Comparison of ENCODE assay signal across 1 cellular context in the genomic region with DNA sequence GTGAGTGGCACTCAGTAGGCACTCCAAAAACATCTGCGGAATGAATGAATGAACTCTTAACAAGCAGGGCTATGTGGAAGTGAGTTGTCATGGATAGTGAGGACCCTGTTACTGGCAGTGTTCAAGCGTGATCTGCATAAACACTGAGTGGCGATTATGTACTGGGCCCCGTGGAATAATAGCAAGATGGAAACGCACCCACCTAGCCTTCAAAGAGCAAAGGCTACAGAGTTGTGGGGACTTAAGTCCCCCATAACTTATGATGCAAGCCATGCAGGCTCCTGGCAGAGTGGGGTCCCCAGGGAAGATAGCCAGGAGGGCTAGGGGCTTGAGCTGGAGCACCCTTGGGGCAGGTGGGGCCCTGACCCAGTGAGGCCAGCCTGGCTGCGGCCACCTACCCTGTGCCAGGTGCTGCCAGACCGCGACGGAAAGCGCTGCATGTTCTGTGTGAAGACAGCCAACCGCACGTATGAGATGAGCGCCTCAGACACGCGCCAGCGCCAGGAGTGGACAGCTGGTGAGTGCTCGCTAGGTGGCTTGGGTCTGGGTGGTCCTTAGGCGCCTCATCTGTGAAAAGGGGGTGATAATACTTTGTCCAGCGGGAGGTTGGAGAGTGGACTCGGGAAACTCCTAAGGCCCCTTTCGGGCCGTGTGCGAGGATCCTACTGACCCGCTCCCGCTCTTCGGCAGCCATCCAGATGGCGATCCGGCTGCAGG.
TF ChIP-seq lines count a peak whose summit lies in the region.

No MANE protein-coding gene starts in this region.

TF ChIP-seq in HepG2, 621 proteins besides CTCF, POLR2A, EP300 and RAD21 (continued from another document and continues in another):
- TF ChIP-seq, protein P1, sequence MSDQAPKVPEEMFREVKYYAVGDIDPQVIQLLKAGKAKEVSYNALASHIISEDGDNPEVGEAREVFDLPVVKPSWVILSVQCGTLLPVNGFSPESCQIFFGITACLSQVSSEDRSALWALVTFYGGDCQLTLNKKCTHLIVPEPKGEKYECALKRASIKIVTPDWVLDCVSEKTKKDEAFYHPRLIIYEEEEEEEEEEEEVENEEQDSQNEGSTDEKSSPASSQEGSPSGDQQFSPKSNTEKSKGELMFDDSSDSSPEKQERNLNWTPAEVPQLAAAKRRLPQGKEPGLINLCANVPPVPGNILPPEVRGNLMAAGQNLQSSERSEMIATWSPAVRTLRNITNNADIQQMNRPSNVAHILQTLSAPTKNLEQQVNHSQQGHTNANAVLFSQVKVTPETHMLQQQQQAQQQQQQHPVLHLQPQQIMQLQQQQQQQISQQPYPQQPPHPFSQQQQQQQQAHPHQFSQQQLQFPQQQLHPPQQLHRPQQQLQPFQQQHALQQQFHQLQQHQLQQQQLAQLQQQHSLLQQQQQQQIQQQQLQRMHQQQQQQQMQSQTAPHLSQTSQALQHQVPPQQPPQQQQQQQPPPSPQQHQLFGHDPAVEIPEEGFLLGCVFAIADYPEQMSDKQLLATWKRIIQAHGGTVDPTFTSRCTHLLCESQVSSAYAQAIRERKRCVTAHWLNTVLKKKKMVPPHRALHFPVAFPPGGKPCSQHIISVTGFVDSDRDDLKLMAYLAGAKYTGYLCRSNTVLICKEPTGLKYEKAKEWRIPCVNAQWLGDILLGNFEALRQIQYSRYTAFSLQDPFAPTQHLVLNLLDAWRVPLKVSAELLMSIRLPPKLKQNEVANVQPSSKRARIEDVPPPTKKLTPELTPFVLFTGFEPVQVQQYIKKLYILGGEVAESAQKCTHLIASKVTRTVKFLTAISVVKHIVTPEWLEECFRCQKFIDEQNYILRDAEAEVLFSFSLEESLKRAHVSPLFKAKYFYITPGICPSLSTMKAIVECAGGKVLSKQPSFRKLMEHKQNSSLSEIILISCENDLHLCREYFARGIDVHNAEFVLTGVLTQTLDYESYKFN (CRISPR knock-in tag; conservative IDR thresholded peaks at IDR 0.05), result no peak
- TF ChIP-seq TGIF2 (CRISPR knock-in tag; IDR thresholded peaks at IDR 0.05) (no peak), ZNF782 (CRISPR knock-in tag; IDR thresholded peaks at IDR 0.05; ENCODE audit: borderline replicate concordance) (peak; percentile 64; the same call in 1 of the 2 replicates), RFXAP (CRISPR knock-in tag; IDR thresholded peaks at IDR 0.05; ENCODE audit: borderline replicate concordance) (no peak), MEIS1 (CRISPR knock-in tag; IDR thresholded peaks at IDR 0.05; ENCODE audit: borderline replicate concordance) (peak; percentile 41; the same call in 1 of the 2 replicates), ZNF260 (CRISPR knock-in tag; IDR thresholded peaks at IDR 0.05; ENCODE audit: borderline replicate concordance, low read depth) (no peak), ARNTL (CRISPR knock-in tag; IDR thresholded peaks at IDR 0.05) (no peak), DR1 (CRISPR knock-in tag; IDR thresholded peaks at IDR 0.05) (no peak), SOX6 (IDR thresholded peaks at IDR 0.05) (no peak), SOX6 (CRISPR knock-in tag; IDR thresholded peaks at IDR 0.05) (peak; percentile 15; the same call in 1 of the 2 replicates), GFI1 (CRISPR knock-in tag; IDR thresholded peaks at IDR 0.05; ENCODE audit: borderline replicate concordance) (0 out of 2 replicates have a peak, but pooled peaks have one; percentile 3), ZNF10 (CRISPR knock-in tag; IDR thresholded peaks at IDR 0.05; ENCODE audit: borderline replicate concordance, low read depth) (no peak), ADNP (CRISPR knock-in tag; IDR thresholded peaks at IDR 0.05) (no peak), ZMYM4 (CRISPR knock-in tag; IDR thresholded peaks at IDR 0.05) (no peak; the same call in 1 of the 2 replicates), HNRNPH1 (optimal IDR thresholded peaks at IDR 0.05; ENCODE audit: low read depth, low read length) (no peak), NR2F6 (IDR thresholded peaks at IDR 0.05) (no peak), NR2F6 (CRISPR knock-in tag; IDR thresholded peaks at IDR 0.05) (no peak), ZNF101 (CRISPR knock-in tag; IDR thresholded peaks at IDR 0.05; ENCODE audit: borderline replicate concordance, low read depth) (no peak), ISL2 (CRISPR knock-in tag; IDR thresholded peaks at IDR 0.05) (no peak), CBFB (CRISPR knock-in tag; IDR thresholded peaks at IDR 0.05) (no peak; the same call in 1 of the 2 replicates), ZNF337 (CRISPR knock-in tag; IDR thresholded peaks at IDR 0.05; ENCODE audit: borderline replicate concordance, low read depth) (no peak), ONECUT2 (CRISPR knock-in tag; IDR thresholded peaks at IDR 0.05) (no peak), TBP (CRISPR knock-in tag; IDR thresholded peaks at IDR 0.05) (no peak), GTF2F1 (IDR thresholded peaks at IDR 0.05; ENCODE audit: low read length) (no peak), ZNF329 (CRISPR knock-in tag; IDR thresholded peaks at IDR 0.05; ENCODE audit: low read depth) (no peak), NFYC (CRISPR knock-in tag; IDR thresholded peaks at IDR 0.05) (no peak), RARA (CRISPR knock-in tag; IDR thresholded peaks at IDR 0.05) (no peak), SYNCRIP (IDR thresholded peaks at IDR 0.05; ENCODE audit: insufficient read depth, low read depth, low read length) (no peak), ZNF335 (CRISPR knock-in tag; IDR thresholded peaks at IDR 0.05) (no peak), SMAD1 (CRISPR knock-in tag; IDR thresholded peaks at IDR 0.05; ENCODE audit: borderline replicate concordance, low read depth) (no peak), ZFP36L1 (CRISPR knock-in tag; IDR thresholded peaks at IDR 0.05) (peak; percentile 80; the same call in 1 of the 2 replicates), ZIK1 (CRISPR knock-in tag; IDR thresholded peaks at IDR 0.05; ENCODE audit: borderline replicate concordance, low read depth) (no peak), HES4 (CRISPR knock-in tag; IDR thresholded peaks at IDR 0.05; ENCODE audit: borderline replicate concordance) (0 out of 2 replicates have a peak, but pooled peaks have one; percentile 10), GLI4 (CRISPR knock-in tag; IDR thresholded peaks at IDR 0.05; ENCODE audit: borderline replicate concordance) (no peak), ZNF383 (CRISPR knock-in tag; IDR thresholded peaks at IDR 0.05; ENCODE audit: borderline replicate concordance) (no peak), ZNF879 (CRISPR knock-in tag; IDR thresholded peaks at IDR 0.05) (no peak; the same call in 1 of the 2 replicates), FOXC1 (CRISPR knock-in tag; IDR thresholded peaks at IDR 0.05; ENCODE audit: borderline replicate concordance) (0 out of 2 replicates have a peak, but pooled peaks have one; percentile 15), CEBPB (IDR thresholded peaks at IDR 0.05; ENCODE audit: borderline replicate concordance, low read depth, low read length) (no peak), ZNF724P (CRISPR knock-in tag; IDR thresholded peaks at IDR 0.05; ENCODE audit: borderline replicate concordance) (peak; percentile 26; the same call in 1 of the 2 replicates), ZNF530 (CRISPR knock-in tag; IDR thresholded peaks at IDR 0.05; ENCODE audit: low read depth) (no peak), CAMTA2 (CRISPR knock-in tag; IDR thresholded peaks at IDR 0.05; ENCODE audit: borderline replicate concordance) (0 out of 2 replicates have a peak, but pooled peaks have one; percentile 92), ZNF138 (CRISPR knock-in tag; IDR thresholded peaks at IDR 0.05; ENCODE audit: low read depth) (peak; percentile 75; the same call in 1 of the 2 replicates), MED8 (CRISPR knock-in tag; IDR thresholded peaks at IDR 0.05; ENCODE audit: insufficient replicate concordance) (no peak), RBAK (CRISPR knock-in tag; IDR thresholded peaks at IDR 0.05) (no peak), ZFP37 (CRISPR knock-in tag; IDR thresholded peaks at IDR 0.05; ENCODE audit: borderline replicate concordance) (no peak), ZNF235 (CRISPR knock-in tag; IDR thresholded peaks at IDR 0.05; ENCODE audit: borderline replicate concordance) (peak; percentile 80; the same call in 1 of the 2 replicates)
- TF ChIP-seq, protein P2, sequence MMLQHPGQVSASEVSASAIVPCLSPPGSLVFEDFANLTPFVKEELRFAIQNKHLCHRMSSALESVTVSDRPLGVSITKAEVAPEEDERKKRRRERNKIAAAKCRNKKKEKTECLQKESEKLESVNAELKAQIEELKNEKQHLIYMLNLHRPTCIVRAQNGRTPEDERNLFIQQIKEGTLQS (CRISPR knock-in tag; IDR thresholded peaks at IDR 0.05), result 0 out of 2 replicates have a peak, but pooled peaks have one; percentile 6
- TF ChIP-seq, protein P3, sequence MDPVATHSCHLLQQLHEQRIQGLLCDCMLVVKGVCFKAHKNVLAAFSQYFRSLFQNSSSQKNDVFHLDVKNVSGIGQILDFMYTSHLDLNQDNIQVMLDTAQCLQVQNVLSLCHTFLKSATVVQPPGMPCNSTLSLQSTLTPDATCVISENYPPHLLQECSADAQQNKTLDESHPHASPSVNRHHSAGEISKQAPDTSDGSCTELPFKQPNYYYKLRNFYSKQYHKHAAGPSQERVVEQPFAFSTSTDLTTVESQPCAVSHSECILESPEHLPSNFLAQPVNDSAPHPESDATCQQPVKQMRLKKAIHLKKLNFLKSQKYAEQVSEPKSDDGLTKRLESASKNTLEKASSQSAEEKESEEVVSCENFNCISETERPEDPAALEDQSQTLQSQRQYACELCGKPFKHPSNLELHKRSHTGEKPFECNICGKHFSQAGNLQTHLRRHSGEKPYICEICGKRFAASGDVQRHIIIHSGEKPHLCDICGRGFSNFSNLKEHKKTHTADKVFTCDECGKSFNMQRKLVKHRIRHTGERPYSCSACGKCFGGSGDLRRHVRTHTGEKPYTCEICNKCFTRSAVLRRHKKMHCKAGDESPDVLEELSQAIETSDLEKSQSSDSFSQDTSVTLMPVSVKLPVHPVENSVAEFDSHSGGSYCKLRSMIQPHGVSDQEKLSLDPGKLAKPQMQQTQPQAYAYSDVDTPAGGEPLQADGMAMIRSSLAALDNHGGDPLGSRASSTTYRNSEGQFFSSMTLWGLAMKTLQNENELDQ (CRISPR knock-in tag; IDR thresholded peaks at IDR 0.05; ENCODE audit: borderline replicate concordance), result no peak
- TF ChIP-seq, protein P4, sequence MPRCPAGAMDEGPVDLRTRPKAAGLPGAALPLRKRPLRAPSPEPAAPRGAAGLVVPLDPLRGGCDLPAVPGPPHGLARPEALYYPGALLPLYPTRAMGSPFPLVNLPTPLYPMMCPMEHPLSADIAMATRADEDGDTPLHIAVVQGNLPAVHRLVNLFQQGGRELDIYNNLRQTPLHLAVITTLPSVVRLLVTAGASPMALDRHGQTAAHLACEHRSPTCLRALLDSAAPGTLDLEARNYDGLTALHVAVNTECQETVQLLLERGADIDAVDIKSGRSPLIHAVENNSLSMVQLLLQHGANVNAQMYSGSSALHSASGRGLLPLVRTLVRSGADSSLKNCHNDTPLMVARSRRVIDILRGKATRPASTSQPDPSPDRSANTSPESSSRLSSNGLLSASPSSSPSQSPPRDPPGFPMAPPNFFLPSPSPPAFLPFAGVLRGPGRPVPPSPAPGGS (CRISPR knock-in tag; IDR thresholded peaks at IDR 0.05), result no peak
- TF ChIP-seq, protein P5, sequence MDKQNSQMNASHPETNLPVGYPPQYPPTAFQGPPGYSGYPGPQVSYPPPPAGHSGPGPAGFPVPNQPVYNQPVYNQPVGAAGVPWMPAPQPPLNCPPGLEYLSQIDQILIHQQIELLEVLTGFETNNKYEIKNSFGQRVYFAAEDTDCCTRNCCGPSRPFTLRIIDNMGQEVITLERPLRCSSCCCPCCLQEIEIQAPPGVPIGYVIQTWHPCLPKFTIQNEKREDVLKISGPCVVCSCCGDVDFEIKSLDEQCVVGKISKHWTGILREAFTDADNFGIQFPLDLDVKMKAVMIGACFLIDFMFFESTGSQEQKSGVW (CRISPR knock-in tag; IDR thresholded peaks at IDR 0.05; ENCODE audit: borderline replicate concordance), result 0 out of 2 replicates have a peak, but pooled peaks have one; percentile 59
- TF ChIP-seq, protein P6, sequence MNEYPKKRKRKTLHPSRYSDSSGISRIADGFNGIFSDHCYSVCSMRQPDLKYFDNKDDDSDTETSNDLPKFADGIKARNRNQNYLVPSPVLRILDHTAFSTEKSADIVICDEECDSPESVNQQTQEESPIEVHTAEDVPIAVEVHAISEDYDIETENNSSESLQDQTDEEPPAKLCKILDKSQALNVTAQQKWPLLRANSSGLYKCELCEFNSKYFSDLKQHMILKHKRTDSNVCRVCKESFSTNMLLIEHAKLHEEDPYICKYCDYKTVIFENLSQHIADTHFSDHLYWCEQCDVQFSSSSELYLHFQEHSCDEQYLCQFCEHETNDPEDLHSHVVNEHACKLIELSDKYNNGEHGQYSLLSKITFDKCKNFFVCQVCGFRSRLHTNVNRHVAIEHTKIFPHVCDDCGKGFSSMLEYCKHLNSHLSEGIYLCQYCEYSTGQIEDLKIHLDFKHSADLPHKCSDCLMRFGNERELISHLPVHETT (CRISPR knock-in tag; conservative IDR thresholded peaks at IDR 0.05), result no peak
- TF ChIP-seq, protein P7, sequence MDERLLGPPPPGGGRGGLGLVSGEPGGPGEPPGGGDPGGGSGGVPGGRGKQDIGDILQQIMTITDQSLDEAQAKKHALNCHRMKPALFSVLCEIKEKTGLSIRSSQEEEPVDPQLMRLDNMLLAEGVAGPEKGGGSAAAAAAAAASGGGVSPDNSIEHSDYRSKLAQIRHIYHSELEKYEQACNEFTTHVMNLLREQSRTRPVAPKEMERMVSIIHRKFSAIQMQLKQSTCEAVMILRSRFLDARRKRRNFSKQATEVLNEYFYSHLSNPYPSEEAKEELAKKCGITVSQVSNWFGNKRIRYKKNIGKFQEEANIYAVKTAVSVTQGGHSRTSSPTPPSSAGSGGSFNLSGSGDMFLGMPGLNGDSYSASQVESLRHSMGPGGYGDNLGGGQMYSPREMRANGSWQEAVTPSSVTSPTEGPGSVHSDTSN (CRISPR knock-in tag; IDR thresholded peaks at IDR 0.05), result no peak
- TF ChIP-seq, protein P8, sequence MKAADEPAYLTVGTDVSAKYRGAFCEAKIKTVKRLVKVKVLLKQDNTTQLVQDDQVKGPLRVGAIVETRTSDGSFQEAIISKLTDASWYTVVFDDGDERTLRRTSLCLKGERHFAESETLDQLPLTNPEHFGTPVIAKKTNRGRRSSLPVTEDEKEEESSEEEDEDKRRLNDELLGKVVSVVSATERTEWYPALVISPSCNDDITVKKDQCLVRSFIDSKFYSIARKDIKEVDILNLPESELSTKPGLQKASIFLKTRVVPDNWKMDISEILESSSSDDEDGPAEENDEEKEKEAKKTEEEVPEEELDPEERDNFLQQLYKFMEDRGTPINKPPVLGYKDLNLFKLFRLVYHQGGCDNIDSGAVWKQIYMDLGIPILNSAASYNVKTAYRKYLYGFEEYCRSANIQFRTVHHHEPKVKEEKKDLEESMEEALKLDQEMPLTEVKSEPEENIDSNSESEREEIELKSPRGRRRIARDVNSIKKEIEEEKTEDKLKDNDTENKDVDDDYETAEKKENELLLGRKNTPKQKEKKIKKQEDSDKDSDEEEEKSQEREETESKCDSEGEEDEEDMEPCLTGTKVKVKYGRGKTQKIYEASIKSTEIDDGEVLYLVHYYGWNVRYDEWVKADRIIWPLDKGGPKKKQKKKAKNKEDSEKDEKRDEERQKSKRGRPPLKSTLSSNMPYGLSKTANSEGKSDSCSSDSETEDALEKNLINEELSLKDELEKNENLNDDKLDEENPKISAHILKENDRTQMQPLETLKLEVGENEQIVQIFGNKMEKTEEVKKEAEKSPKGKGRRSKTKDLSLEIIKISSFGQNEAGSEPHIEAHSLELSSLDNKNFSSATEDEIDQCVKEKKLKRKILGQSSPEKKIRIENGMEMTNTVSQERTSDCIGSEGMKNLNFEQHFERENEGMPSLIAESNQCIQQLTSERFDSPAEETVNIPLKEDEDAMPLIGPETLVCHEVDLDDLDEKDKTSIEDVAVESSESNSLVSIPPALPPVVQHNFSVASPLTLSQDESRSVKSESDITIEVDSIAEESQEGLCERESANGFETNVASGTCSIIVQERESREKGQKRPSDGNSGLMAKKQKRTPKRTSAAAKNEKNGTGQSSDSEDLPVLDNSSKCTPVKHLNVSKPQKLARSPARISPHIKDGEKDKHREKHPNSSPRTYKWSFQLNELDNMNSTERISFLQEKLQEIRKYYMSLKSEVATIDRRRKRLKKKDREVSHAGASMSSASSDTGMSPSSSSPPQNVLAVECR (CRISPR knock-in tag; IDR thresholded peaks at IDR 0.05; ENCODE audit: borderline replicate concordance), result no peak
